In genomic region chr10:25725917-25726716, GRCh38 we compare ENCODE assay signal across 8 cellular contexts.
DNase-seq lines count a peak whose midpoint lies in the region; ATAC-seq and TF ChIP-seq lines count a peak whose summit lies in the region.

No MANE protein-coding gene starts in this region.

- WGBS in iPS DF 6.9 (ENCODE audit: insufficient coverage, insufficient read length), result 91% methylated on average over 1 of the region's 6 CpGs
- WGBS in testis, 2 donors, result 24 to 27% methylated on average over 6 of the region's 6 CpGs

- H3K4me1 ChIP-seq in iPS DF 6.9 (ENCODE audit: control insufficient read depth, insufficient read depth, low read length) (no peaks in the 10 kb centered on the region), testis (no peaks in the 10 kb centered on the region)

- no peak overlapping the region for H3K27ac ChIP-seq in iPS DF 6.9 (ENCODE audit: low read length)
- H3K27ac ChIP-seq in testis, result no peak overlapping the region

- H3K9me3 ChIP-seq in iPS DF 6.9 (ENCODE audit: control insufficient read depth, insufficient read depth, low read length) (no peaks in the 10 kb centered on the region), testis (no peaks in the 10 kb centered on the region)

- CTCF ChIA-PET in activated CD8-positive, alpha-beta T cell treated with anti-CD3 and anti-CD28 coated beads for 36 hours (lab: Charles Lee), result interaction anchor here (0.6 to 1.2 kb wide), 7 partner anchors 12 to 364 kb away, joined by 3 to 10 read pairs (median 4); no protein-coding TSS in a partner anchor

- H3K27me3 Mint-ChIP-seq in activated CD8-positive, alpha-beta T cell treated with anti-CD3 and anti-CD28 coated beads for 36 hours, result peaks cover 4% of the 10 kb centered on the region

- no peaks in the 10 kb centered on the region for H3K36me3 ChIP-seq in iPS DF 6.9 (ENCODE audit: control insufficient read depth, insufficient read depth, low read length)
- H3K36me3 ChIP-seq in testis (ENCODE audit: low read depth, missing control alignments), result no peaks in the 10 kb centered on the region

- no peaks in the 10 kb centered on the region for H3K36me3 Mint-ChIP-seq in activated CD8-positive, alpha-beta T cell treated with anti-CD3 and anti-CD28 coated beads for 36 hours (ENCODE audit: low read depth)

- TF ChIP-seq POLR2A in testis (IDR thresholded peaks at IDR 0.05), result no peak

- H3K4me3 Mint-ChIP-seq in activated CD8-positive, alpha-beta T cell treated with anti-CD3 and anti-CD28 coated beads for 36 hours, result no peak overlapping the region

- no peak overlapping the region for H3K27ac Mint-ChIP-seq in activated CD8-positive, alpha-beta T cell treated with anti-CD3 and anti-CD28 coated beads for 36 hours

- H3K4me3 ChIP-seq in iPS DF 6.9 (ENCODE audit: low read length), result no peak overlapping the region
- no peak overlapping the region for H3K4me3 ChIP-seq in testis

- no peaks in the 10 kb centered on the region for H3K9me3 Mint-ChIP-seq in activated CD8-positive, alpha-beta T cell treated with anti-CD3 and anti-CD28 coated beads for 36 hours

- DNase-seq in COLO668 (lab: John Stamatoyannopoulos, UW; ENCODE audit: unreplicated experiment), result peak; percentile 9
- DNase-seq in NCI-H2171 (lab: John Stamatoyannopoulos, UW), result peak; percentile 5
- peak; percentile 39 for DNase-seq in activated CD8-positive, alpha-beta T cell treated with anti-CD3 and anti-CD28 coated beads for 36 hours
- peak; percentile 47 for DNase-seq in iPS DF 6.9 (ENCODE audit: low read depth, low spot score)
- peak; percentile 42 for DNase-seq in testis
- no peak for DNase-seq in NCI-H187 (lab: John Stamatoyannopoulos, UW)

- intact Hi-C loops in activated CD8-positive, alpha-beta T cell treated with anti-CD3 and anti-CD28 coated beads for 36 hours (cut with micrococcal nuclease), result no loop called here
- intact Hi-C loops in testis (cut with DNase I; ENCODE audit: low total_unique reads), result no loop called here

- POLR2A ChIA-PET in activated CD8-positive, alpha-beta T cell treated with anti-CD3 and anti-CD28 coated beads for 36 hours (lab: Charles Lee), result no interaction called here

- TF ChIP-seq CTCF in activated CD8-positive, alpha-beta T cell treated with anti-CD3 and anti-CD28 coated beads for 36 hours (IDR thresholded peaks at IDR 0.05), result peak; percentile 75
- TF ChIP-seq CTCF in testis (IDR thresholded peaks at IDR 0.05), result peak in 2 of 3 experiments; percentile 40 to 61

- no peaks in the 10 kb centered on the region for H3K27me3 ChIP-seq in iPS DF 6.9 (ENCODE audit: control insufficient read depth, insufficient read depth, low read length)
- no peaks in the 10 kb centered on the region for H3K27me3 ChIP-seq in testis

- H3K4me1 Mint-ChIP-seq in activated CD8-positive, alpha-beta T cell treated with anti-CD3 and anti-CD28 coated beads for 36 hours (ENCODE audit: low read depth), result peaks cover 1% of the 10 kb centered on the region

- ATAC-seq in GM18517 (IDR thresholded peaks at IDR 0.05; ENCODE audit: unreplicated experiment) (peak; percentile 69), HG03108 (IDR thresholded peaks at IDR 0.05; ENCODE audit: unreplicated experiment) (peak; percentile 54)
- no peak for ATAC-seq in activated CD8-positive, alpha-beta T cell treated with anti-CD3 and anti-CD28 coated beads for 36 hours

Comparison
In these comparisons a context has a peak if more than half of its experiments do, and no peak if none do; other contexts are left out.
1. DNase-seq: peak in COLO668 (single experiment), NCI-H2171 (single experiment), activated CD8-positive, alpha-beta T cell treated with anti-CD3 and anti-CD28 coated beads for 36 hours (single experiment), iPS DF 6.9 (single experiment) and testis (single experiment); none in NCI-H187 (0 of 2).